Comparison of ENCODE assay signal across 34 cellular contexts in the genomic region with DNA sequence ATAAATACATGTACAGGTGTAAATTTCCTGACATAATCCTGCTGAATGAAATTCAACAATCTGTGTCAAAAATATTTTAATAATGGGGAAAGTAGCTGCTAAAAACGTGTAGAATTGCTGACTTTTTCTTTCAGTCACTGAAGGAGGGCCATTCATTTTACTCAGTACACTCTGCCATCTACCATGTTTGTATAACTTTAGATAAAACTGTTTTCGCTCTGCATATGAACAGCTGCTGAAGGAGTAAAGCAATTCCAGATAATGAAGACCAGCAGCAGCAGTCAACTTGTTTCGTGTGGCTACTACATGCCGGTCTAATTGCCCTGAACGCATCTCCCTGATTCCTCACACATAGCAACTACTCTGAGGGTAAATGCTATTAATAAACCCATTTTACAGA.
DNase-seq lines count a peak whose midpoint lies in the region; ATAC-seq, FAIRE-seq and TF ChIP-seq lines count a peak whose summit lies in the region.
"Had no signal": no experiment of that assay in that cellular context is flagged by ENCODE, and none has a peak within 500 bp of the region (broad histone marks: within the 10 kb centered on the region; RNA-seq: fewer than 3 reads in every experiment).

No MANE protein-coding gene starts in this region.

- POLR2A ChIA-PET in PC-9 (lab: Charles Lee; ENCODE audit: unreplicated experiment), result no interaction called here

- BruUV-seq in PC-9 (replicated peaks; lab: Mats Ljungman, UMichigan), result no TSS peak

- H3K9me3 Mint-ChIP-seq in T-helper 2 cell treated with Interferon-gamma antibody and Interleukin-4, amounts not matched to agents 5 μg/mL and 100 μg/mL, for 36 hours, result no peaks in the 10 kb centered on the region
- H3K9me3 Mint-ChIP-seq: CD8-positive, alpha-beta T cell had no signal

- H2AFZ ChIP-seq in PC-9, result no peak overlapping the region

- ATAC-seq in pancreas, result peak; percentile 22 to 64 (median 44)
- ATAC-seq: A549; CD8-positive, alpha-beta T cell had no signal

- no peak overlapping the region for H3K27ac Mint-ChIP-seq in T-helper 2 cell treated with Interferon-gamma antibody and Interleukin-4, amounts not matched to agents 5 μg/mL and 100 μg/mL, for 36 hours
- H3K27ac Mint-ChIP-seq: B cell; CD14-positive monocyte; CD4-positive, alpha-beta memory T cell; CD4-positive, alpha-beta T cell; CD4-positive, CD25-positive, alpha-beta regulatory T cell; CD8-positive, alpha-beta memory T cell; CD8-positive, alpha-beta T cell had no signal

- H3K4me3 Mint-ChIP-seq in T-helper 2 cell treated with Interferon-gamma antibody and Interleukin-4, amounts not matched to agents 5 μg/mL and 100 μg/mL, for 36 hours, result no peak overlapping the region
- H3K4me3 Mint-ChIP-seq: B cell; CD14-positive monocyte; CD4-positive, alpha-beta memory T cell; CD4-positive, alpha-beta T cell; CD4-positive, CD25-positive, alpha-beta regulatory T cell; CD8-positive, alpha-beta memory T cell; CD8-positive, alpha-beta T cell had no signal

- 23 to 26% methylated on average over 5 of the region's 5 CpGs for WGBS in pancreas, 2 donors

- no peak overlapping the region for H3K4me2 ChIP-seq in PC-9
- H3K4me2 ChIP-seq: A549; BLaER1; BLaER1 treated with 17β-estradiol and CSF1 and Interleukin-3, amounts not matched to agents 10 nM and 100 nM had no signal

- H3K36me3 ChIP-seq in pancreas, result no peaks in the 10 kb centered on the region
- no peaks in the 10 kb centered on the region for H3K36me3 ChIP-seq in PC-9 (ENCODE audit: low read depth)
- H3K36me3 ChIP-seq: BE2C; BLaER1; BLaER1 treated with 17β-estradiol and CSF1 and Interleukin-3, amounts not matched to agents 10 nM and 100 nM had no signal

- intact Hi-C loops in pancreas (cut with DNase I), result no loop called here
- intact Hi-C loops in PC-9 (cut with micrococcal nuclease; ENCODE audit: unreplicated experiment), result no loop called here

- H3K4me1 ChIP-seq in pancreas (peaks cover 0 to 26% (median 16%) of the 10 kb centered on the region in 3 donors), PC-9 (replicated peaks; ENCODE audit: insufficient read depth) (peaks cover 17% of the 10 kb centered on the region)
- H3K4me1 ChIP-seq: BE2C, Caco-2 had no signal

- no peak for FAIRE-seq in pancreas (lab: Jason Lieb, UNC)
- FAIRE-seq: A204.1, A549, D721Med had no signal

- TF ChIP-seq CTCF in pancreas (IDR thresholded peaks at IDR 0.05) (no peak), PC-9 (conservative IDR thresholded peaks at IDR 0.05) (no peak)

- H3K27me3 ChIP-seq in pancreas, result no peaks in the 10 kb centered on the region
- no peaks in the 10 kb centered on the region for H3K27me3 ChIP-seq in PC-9 (ENCODE audit: insufficient read depth, low read depth)
- H3K27me3 ChIP-seq: BE2C; BLaER1; BLaER1 treated with 17β-estradiol and CSF1 and Interleukin-3, amounts not matched to agents 10 nM and 100 nM had no signal

- no peaks in the 10 kb centered on the region for H4K20me1 ChIP-seq in PC-9 (ENCODE audit: insufficient read depth)
- H4K20me1 ChIP-seq: BLaER1; BLaER1 treated with 17β-estradiol and CSF1 and Interleukin-3, amounts not matched to agents 10 nM and 100 nM had no signal

- no peaks in the 10 kb centered on the region for H3F3A ChIP-seq in PC-9 (ENCODE audit: insufficient read depth, low read depth)

- H3K4me3 ChIP-seq in pancreas (no peak overlapping the region), PC-9 (no peak overlapping the region)
- H3K4me3 ChIP-seq: A549; BLaER1; BLaER1 treated with 17β-estradiol and CSF1 and Interleukin-3, amounts not matched to agents 10 nM and 100 nM had no signal

- H3K9me3 ChIP-seq in pancreas (no peaks in the 10 kb centered on the region), PC-9 (ENCODE audit: insufficient read depth, low read depth) (no peaks in the 10 kb centered on the region)
- H3K9me3 ChIP-seq: A549; BE2C; BLaER1; BLaER1 treated with 17β-estradiol and CSF1 and Interleukin-3, amounts not matched to agents 10 nM and 100 nM; Caco-2 had no signal

- peaks cover 3% of the 10 kb centered on the region for H3K4me1 Mint-ChIP-seq in T-helper 2 cell treated with Interferon-gamma antibody and Interleukin-4, amounts not matched to agents 5 μg/mL and 100 μg/mL, for 36 hours (ENCODE audit: low read depth)
- H3K4me1 Mint-ChIP-seq: CD4-positive, alpha-beta memory T cell; CD4-positive, CD25-positive, alpha-beta regulatory T cell; CD8-positive, alpha-beta memory T cell had no signal

- DNase-seq in NCI-H748 (lab: John Stamatoyannopoulos, UW; ENCODE audit: unreplicated experiment) (peak; percentile 53), NCI-H748 treated with DMSO at 0.1 percent for 48 hours (lab: John Stamatoyannopoulos, UW) (no peak), islet precursor cell (peak; percentile 2), pancreas (no peak), PC-9 (no peak)
- DNase-seq in T-helper 2 cell treated with Interferon-gamma antibody and Interleukin-4, amounts not matched to agents 5 μg/mL and 100 μg/mL, for 36 hours (ENCODE audit: low spot score), result no peak
- DNase-seq: 8988T; ACHN; AML-193; BE2C; C1 segment of cervical spinal cord; Caco-2; Calu3; CD4-positive, alpha-beta memory T cell; CD4-positive, alpha-beta T cell; CD4-positive, CD25-positive, alpha-beta regulatory T cell; CD8-positive, alpha-beta memory T cell; CD8-positive, alpha-beta T cell; DMS 273 treated with DMSO at 0.1 percent for 48 hours; DMS153; DMS53; DMS79; DMS79 treated with DMSO at 0.1 percent for 48 hours; DND-41; EL had no signal

- no peaks in the 10 kb centered on the region for H3K9me2 ChIP-seq in PC-9 (ENCODE audit: insufficient read depth)

- H3K27me3 Mint-ChIP-seq in T-helper 2 cell treated with Interferon-gamma antibody and Interleukin-4, amounts not matched to agents 5 μg/mL and 100 μg/mL, for 36 hours (ENCODE audit: low read depth), result peaks cover 5% of the 10 kb centered on the region
- H3K27me3 Mint-ChIP-seq: CD4-positive, CD25-positive, alpha-beta regulatory T cell had no signal

- H3K79me2 ChIP-seq in PC-9 (ENCODE audit: low read depth), result no peaks in the 10 kb centered on the region

- no peaks in the 10 kb centered on the region for H3K36me3 Mint-ChIP-seq in T-helper 2 cell treated with Interferon-gamma antibody and Interleukin-4, amounts not matched to agents 5 μg/mL and 100 μg/mL, for 36 hours (ENCODE audit: low read depth)
- H3K36me3 Mint-ChIP-seq: CD14-positive monocyte; CD4-positive, alpha-beta memory T cell; CD4-positive, CD25-positive, alpha-beta regulatory T cell; CD8-positive, alpha-beta memory T cell; CD8-positive, alpha-beta T cell had no signal

- CTCF ChIA-PET in PC-9 (lab: Charles Lee), result no interaction called here

- no peak overlapping the region for H3K27ac ChIP-seq in pancreas
- H3K27ac ChIP-seq in PC-9, result no peak overlapping the region
- H3K27ac ChIP-seq: 22Rv1; A549; BLaER1; BLaER1 treated with 17β-estradiol and CSF1 and Interleukin-3, amounts not matched to agents 10 nM and 100 nM; C4-2B had no signal

Comparison
In these comparisons a context has a peak if more than half of its experiments do, and no peak if none do; other contexts are left out.
1. DNase-seq: peak in NCI-H748 (single experiment) and islet precursor cell (single experiment); none in NCI-H748 treated with DMSO at 0.1 percent for 48 hours (single experiment), pancreas (0 of 6), T-helper 2 cell treated with Interferon-gamma antibody and Interleukin-4, amounts not matched to agents 5 μg/mL and 100 μg/mL, for 36 hours (single experiment) and PC-9 (0 of 2).